In genomic region chr17:61406871-61407210, GRCh38 we compare ENCODE assay signal across 23 cellular contexts. TPM values are rescaled to one million over a fixed set of nuclear protein-coding genes. Genes with fewer than 3 reads are reported as not detected.
DNase-seq lines count a peak whose midpoint lies in the region; ATAC-seq and TF ChIP-seq lines count a peak whose summit lies in the region.
"Had no signal": no experiment of that assay in that cellular context is flagged by ENCODE, and none has a peak within 500 bp of the region (broad histone marks: within the 10 kb centered on the region; RNA-seq: fewer than 3 reads in every experiment).

No MANE protein-coding gene starts in this region.

- H3K27me3 ChIP-seq in upper lobe of right lung = peaks cover 69% of the 10 kb centered on the region

- no peaks in the 10 kb centered on the region for H3K9me3 Mint-ChIP-seq in nephron
- H3K9me3 Mint-ChIP-seq: stimulated activated naive CD8-positive, alpha-beta T cell treated with anti-CD3 and anti-CD28 coated beads, Interleukin-15, Interleukin-2, amounts not matched to agents 100 ng/mL and 50 ng/mL, for 24 hours had no signal

- H3K27ac Mint-ChIP-seq in nephron = peak overlapping the region in 2 of 3 experiments; percentile 88 to 97
- H3K27ac Mint-ChIP-seq: stimulated activated naive CD8-positive, alpha-beta T cell treated with anti-CD3 and anti-CD28 coated beads, Interleukin-15, Interleukin-2, amounts not matched to agents 100 ng/mL and 50 ng/mL, for 24 hours had no signal

- H3K36me3 ChIP-seq in upper lobe of right lung = peaks cover 22% of the 10 kb centered on the region
- H3K36me3 ChIP-seq: BLaER1 had no signal

- H3K4me1 ChIP-seq in upper lobe of right lung = peaks cover 30% of the 10 kb centered on the region
- H3K4me1 ChIP-seq: foreskin keratinocyte had no signal

- H3K9me3 ChIP-seq in upper lobe of right lung = no peaks in the 10 kb centered on the region
- H3K9me3 ChIP-seq: BLaER1, mucosa of descending colon had no signal

- DNase-seq in activated CD8-positive, alpha-beta memory T cell treated with anti-CD3 and anti-CD28 coated beads, Interleukin-2, amount 50 U/mL, for 48 hours = peak; percentile 40
- no peak for DNase-seq in activated CD8-positive, alpha-beta memory T cell treated with anti-CD3 and anti-CD28 coated beads for 24 hours
- DNase-seq in ecto neural progenitor cell (ENCODE audit: low spot score) (peak; percentile 45), upper lobe of right lung (peak; percentile 39), NCI-H2107 (lab: John Stamatoyannopoulos, UW) (no peak)
- DNase-seq: activated CD4-positive, alpha-beta T cell treated with anti-CD3 and anti-CD28 coated beads for 4 hours; activated naive CD4-positive, alpha-beta T cell treated with Interleukin-2 at 50 U/mL for 16 hours; anterior cingulate cortex; Calu3; foreskin keratinocyte; left colon; NCI-H1105; nucleus accumbens; stimulated activated CD4-positive, alpha-beta T cell treated with anti-CD3 and anti-CD28 coated beads, Interleukin-2, amount 100 ng/mL, for 24 hours had no signal

- TF ChIP-seq CTCF in nephron (IDR thresholded peaks at IDR 0.05; ENCODE audit: unreplicated experiment in 3 of 3) = no peak
- TF ChIP-seq CTCF in upper lobe of right lung (IDR thresholded peaks at IDR 0.05) = no peak

- H3K4me3 Mint-ChIP-seq in nephron = peak overlapping the region; percentile 66 to 85 (median 82)
- H3K4me3 Mint-ChIP-seq: stimulated activated naive CD8-positive, alpha-beta T cell treated with anti-CD3 and anti-CD28 coated beads, Interleukin-15, Interleukin-2, amounts not matched to agents 100 ng/mL and 50 ng/mL, for 24 hours had no signal

- peaks cover 44% of the 10 kb centered on the region for H3K36me3 Mint-ChIP-seq in nephron (ENCODE audit: low read depth)

- peak overlapping the region; percentile 91 for H3K27ac ChIP-seq in upper lobe of right lung
- H3K27ac ChIP-seq: BLaER1, foreskin keratinocyte had no signal

- peaks cover 54% of the 10 kb centered on the region for H3K4me1 Mint-ChIP-seq in nephron

- intact Hi-C loops in upper lobe of right lung (cut with DNase I) = no loop called here

- ATAC-seq in upper lobe of right lung = no peak
- no peak for ATAC-seq in HG03342 (IDR thresholded peaks at IDR 0.05; ENCODE audit: unreplicated experiment)
- no peak for ATAC-seq in HG02885 (IDR thresholded peaks at IDR 0.05; ENCODE audit: poor library complexity, unreplicated experiment)
- ATAC-seq: foreskin keratinocyte, left colon, mucosa of descending colon had no signal

- peak overlapping the region; percentile 65 for H3K4me3 ChIP-seq in upper lobe of right lung
- H3K4me3 ChIP-seq: BLaER1, mucosa of descending colon had no signal

- peaks cover 71% of the 10 kb centered on the region for H3K27me3 Mint-ChIP-seq in nephron (ENCODE audit: low read depth)

RNA-seq across cellular contexts. Expression of gene TBX2, which starts 7.2 kb away (rescaled TPM):
- 122 TPM for total RNA-seq in upper lobe of right lung
- total RNA-seq: foreskin keratinocyte had no signal

RNA-seq across cellular contexts. Expression of gene TBX4, which starts 45.4 kb away (rescaled TPM):
- 28.6 TPM for total RNA-seq in upper lobe of right lung
- total RNA-seq: Calu3, cerebellum, foreskin keratinocyte, HT1080, left colon, LHCN-M2, mucosa of descending colon had no signal

Comparison
In these comparisons a context has a peak if more than half of its experiments do, and no peak if none do; other contexts are left out.
1. DNase-seq: peak in activated CD8-positive, alpha-beta memory T cell treated with anti-CD3 and anti-CD28 coated beads, Interleukin-2, amount 50 U/mL, for 48 hours (single experiment), ecto neural progenitor cell (single experiment) and upper lobe of right lung (single experiment); none in activated CD8-positive, alpha-beta memory T cell treated with anti-CD3 and anti-CD28 coated beads for 24 hours (single experiment) and NCI-H2107 (single experiment).